ENCODE assay signal across 1 cellular context in genomic region chr2:45649457-45649854, GRCh38.
TF ChIP-seq lines count a peak whose summit lies in the region.

No MANE protein-coding gene starts in this region.

TF ChIP-seq in HCT116, 20 proteins besides CTCF, POLR2A, EP300 and RAD21:
- TF ChIP-seq TCF7L2 (IDR thresholded peaks at IDR 0.05; ENCODE audit: borderline replicate concordance, extremely low read depth, insufficient read depth, insufficient read length) = no peak
- no peak for TF ChIP-seq SIN3A (IDR thresholded peaks at IDR 0.05; ENCODE audit: low read depth)
- no peak for TF ChIP-seq CBX3 (IDR thresholded peaks at IDR 0.05; ENCODE audit: low read depth)
- no peak for TF ChIP-seq CEBPB (IDR thresholded peaks at IDR 0.05; ENCODE audit: low read depth)
- no peak for TF ChIP-seq REST (IDR thresholded peaks at IDR 0.05; ENCODE audit: low read depth)
- no peak for TF ChIP-seq YY1 (IDR thresholded peaks at IDR 0.05; ENCODE audit: extremely low read depth, insufficient replicate concordance, low read depth, low read length)
- no peak for TF ChIP-seq ZBTB33 (IDR thresholded peaks at IDR 0.05; ENCODE audit: extremely low read depth, insufficient replicate concordance, low read length)
- no peak for TF ChIP-seq FOSL1 (IDR thresholded peaks at IDR 0.05; ENCODE audit: low read depth)
- TF ChIP-seq POLR2AphosphoS5 (IDR thresholded peaks at IDR 0.05; ENCODE audit: low read depth, low read length) = no peak
- no peak for TF ChIP-seq SRF (IDR thresholded peaks at IDR 0.05; ENCODE audit: low read depth)
- no peak for TF ChIP-seq JUND (IDR thresholded peaks at IDR 0.05)
- TF ChIP-seq EZH2phosphoT487 (IDR thresholded peaks at IDR 0.05; ENCODE audit: borderline replicate concordance) = no peak
- no peak for TF ChIP-seq SP1 (IDR thresholded peaks at IDR 0.05; ENCODE audit: low read depth)
- no peak for TF ChIP-seq ZFX (IDR thresholded peaks at IDR 0.05)
- no peak for TF ChIP-seq EZH2 (IDR thresholded peaks at IDR 0.05)
- TF ChIP-seq ZNF274 (IDR thresholded peaks at IDR 0.05; ENCODE audit: low read depth, low read length) = no peak
- TF ChIP-seq ATF3 (IDR thresholded peaks at IDR 0.05) = no peak
- no peak for TF ChIP-seq EGR1 (IDR thresholded peaks at IDR 0.05; ENCODE audit: low read depth)
- no peak for TF ChIP-seq ELF1 (IDR thresholded peaks at IDR 0.05; ENCODE audit: borderline replicate concordance, low read depth)
